15 cellular contexts compared by ENCODE assay signal in genomic region chr1:175118375-175118774, GRCh38. TPM values are rescaled to one million over a fixed set of nuclear protein-coding genes. Genes with fewer than 3 reads are reported as not detected.
"Had no signal": no experiment of that assay in that cellular context is flagged by ENCODE, and none has a peak within 500 bp of the region (broad histone marks: within the 10 kb centered on the region; RNA-seq: fewer than 3 reads in every experiment).

No MANE protein-coding gene starts in this region.

- H3K4me3 Mint-ChIP-seq: activated naive CD4-positive, alpha-beta T cell treated with anti-CD3 and anti-CD28 coated beads, Interleukin-2, amount 50 U/mL, for 24 hours; central memory CD8-positive, alpha-beta T cell; nephron progenitor cell; stimulated activated naive CD8-positive, alpha-beta T cell treated with anti-CD3 and anti-CD28 coated beads, Interleukin-15, amount 100 ng/mL, for 72 hours had no signal

- H3K27me3 Mint-ChIP-seq: activated naive CD4-positive, alpha-beta T cell treated with anti-CD3 and anti-CD28 coated beads, Interleukin-2, amount 50 U/mL, for 24 hours had no signal

- ATAC-seq: body of pancreas; gastrocnemius medialis; heart right ventricle; left lung; stimulated activated naive CD8-positive, alpha-beta T cell treated with anti-CD3 and anti-CD28 coated beads, Interleukin-15, amount 100 ng/mL, for 72 hours; upper lobe of right lung had no signal

- H3K4me1 Mint-ChIP-seq: activated naive CD4-positive, alpha-beta T cell treated with anti-CD3 and anti-CD28 coated beads, Interleukin-2, amount 50 U/mL, for 24 hours; central memory CD8-positive, alpha-beta T cell; nephron progenitor cell; stimulated activated naive CD8-positive, alpha-beta T cell treated with anti-CD3 and anti-CD28 coated beads, Interleukin-15, amount 100 ng/mL, for 72 hours had no signal

- H3K9me3 ChIP-seq: body of pancreas, gastrocnemius medialis, testis had no signal

- H3K27ac Mint-ChIP-seq: activated naive CD4-positive, alpha-beta T cell treated with anti-CD3 and anti-CD28 coated beads, Interleukin-2, amount 50 U/mL, for 24 hours; nephron progenitor cell had no signal

- DNase-seq: activated T-cell treated with anti-CD3 and anti-CD28 coated beads, Interleukin-2, amount 50 U/mL, for 1 hour; body of pancreas; cortex of kidney; effector CD8-positive, alpha-beta T cell; gastrocnemius medialis; heart right ventricle; left lung; mesendoderm; nephron progenitor cell; stimulated activated CD4-positive, alpha-beta T cell treated with anti-CD3 and anti-CD28 coated beads, Interleukin-4, amount 100 ng/mL, for 24 hours; stimulated activated naive CD8-positive, alpha-beta T cell treated with anti-CD3 and anti-CD28 coated beads, Interleukin-15, amount 100 ng/mL, for 72 hours; testis; upper lobe of right lung had no signal

RNA-seq across cellular contexts. Expression of gene TNN, which starts 50.7 kb away (rescaled TPM):
- total RNA-seq: upper lobe of right lung had no signal
